Comparison of ENCODE assay signal across 9 cellular contexts in the genomic region with DNA sequence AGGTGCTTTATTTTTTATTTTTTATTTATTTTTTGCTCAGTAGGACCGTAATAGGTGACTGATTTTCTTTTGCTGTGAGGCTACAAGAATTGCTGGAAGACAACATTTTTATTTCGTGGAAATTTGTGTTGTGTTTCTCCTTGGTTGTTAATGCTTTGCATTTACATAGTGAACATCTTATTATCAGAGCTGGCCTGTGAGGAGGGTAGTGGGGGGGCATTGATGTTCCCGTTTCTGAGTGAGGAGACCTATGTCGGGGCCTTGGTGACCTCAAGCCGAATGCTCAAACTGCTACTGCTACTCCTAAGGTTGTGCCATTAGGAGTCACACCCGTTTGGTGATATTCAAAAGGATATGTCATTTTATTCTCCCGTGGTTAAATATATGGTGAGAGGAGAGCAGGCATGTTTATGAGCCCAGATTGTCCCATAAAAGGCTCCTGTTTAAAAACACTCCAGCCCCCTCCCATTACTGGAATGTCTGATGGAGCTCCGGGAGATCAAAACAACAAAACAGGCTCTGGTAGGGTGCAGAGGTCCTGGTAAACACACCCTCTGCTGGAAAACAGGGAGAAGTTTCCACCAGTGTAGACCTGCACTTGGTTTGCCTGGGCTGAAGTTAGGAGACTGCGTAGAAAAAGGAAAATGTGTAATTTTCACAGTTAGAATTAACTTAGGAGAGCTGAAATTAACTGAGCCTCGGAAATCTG. TPM values are rescaled to one million over a fixed set of nuclear protein-coding genes. Genes with fewer than 3 reads are reported as not detected.
DNase-seq lines count a peak whose midpoint lies in the region; ATAC-seq and TF ChIP-seq lines count a peak whose summit lies in the region.
"Had no signal": no experiment of that assay in that cellular context is flagged by ENCODE, and none has a peak within 500 bp of the region (broad histone marks: within the 10 kb centered on the region; RNA-seq: fewer than 3 reads in every experiment).

No MANE protein-coding gene starts in this region.

- peak overlapping the region in 4 of 5 experiments; percentile 66 to 90 (median 83) for H3K27ac Mint-ChIP-seq in brain

- H3K4me1 Mint-ChIP-seq in brain = peaks cover 28% of the 10 kb centered on the region

- CTCF ChIA-PET in AG04449 (lab: Yijun Ruan, JAX) (interaction anchor here (0.7 to 7.5 kb wide), 101 partner anchors 8 to 2000 kb away, joined by 3 to 196 read pairs (median 4); partner anchors contain the start of genes GSX2 and SCFD2), GM10248 (lab: Yijun Ruan, JAX) (interaction anchor here (0.7 to 7.1 kb wide), 69 partner anchors 9 to 1868 kb away, joined by 3 to 113 read pairs (median 5); no protein-coding TSS in a partner anchor)

- H3K27me3 Mint-ChIP-seq in brain = peaks cover 62% of the 10 kb centered on the region

- peak overlapping the region; percentile 93 for H3K4me3 ChIP-seq in AG04449 (ENCODE audit: low read depth, low read length)

- DNase-seq in AG04449 (ENCODE audit: low read depth, low spot score) = no peak
- peak; percentile 18 for DNase-seq in HuH-7.5 (ENCODE audit: low spot score)
- peak; percentile 35 for DNase-seq in myocyte (ENCODE audit: low read depth)
- DNase-seq in A172 (ENCODE audit: low spot score) = no peak
- no peak for DNase-seq in GM10248 (ENCODE audit: extremely low spot score)
- no peak for DNase-seq in NCI-H82 treated with DMSO at 0.1 percent for 48 hours (lab: John Stamatoyannopoulos, UW; ENCODE audit: unreplicated experiment)
- DNase-seq: NCI-H1105 had no signal

- peaks cover 4 to 12% (median 6%) of the 10 kb centered on the region in 5 experiments for H3K9me3 Mint-ChIP-seq in brain

- TF ChIP-seq CTCF in AG04449 (IDR thresholded peaks at IDR 0.05; ENCODE audit: insufficient read depth, low read length, missing control alignments) (peak; percentile 8), brain (conservative IDR thresholded peaks at IDR 0.05) (peak in 1 of 2 experiments; percentile 21), GM10248 (IDR thresholded peaks at IDR 0.05; ENCODE audit: control extremely low read depth, extremely low read depth, low read depth, missing control alignments) (no peak)

- H3K4me3 Mint-ChIP-seq in brain = peak overlapping the region; percentile 86 to 91 (median 89)

- H3K36me3 Mint-ChIP-seq in brain = no peaks in the 10 kb centered on the region

- POLR2A ChIA-PET in AG04449 (lab: Yijun Ruan, JAX) = interaction anchor here (0.6 to 4.1 kb wide), 6 partner anchors 176 to 758 kb away, joined by 3 to 20 read pairs (median 4); no protein-coding TSS in a partner anchor
- POLR2A ChIA-PET in GM10248 (lab: Yijun Ruan, JAX) = no interaction called here

- ATAC-seq in HG02623 (IDR thresholded peaks at IDR 0.05; ENCODE audit: unreplicated experiment) = no peak

RNA-seq across cellular contexts. Expression of gene PDGFRA, which starts 5.6 kb away (rescaled TPM):
- polyA plus RNA-seq in brain (ENCODE audit: insufficient read depth, low read depth, low replicate concordance) = 4.7 TPM
- total RNA-seq in myocyte = 2.1 and 4.3 TPM in 2 replicates
- 0.96 TPM for polyA plus RNA-seq in myocyte (2012)
- 0.05 and 0.10 TPM in 2 replicates for total RNA-seq in A172 (2014; rRNA removed; shearing (Covaris generic))

Comparison
In these comparisons a context has a peak if more than half of its experiments do, and no peak if none do; other contexts are left out.
1. DNase-seq: peak in HuH-7.5 (single experiment) and myocyte (single experiment); none in AG04449 (single experiment), A172 (single experiment), GM10248 (single experiment) and NCI-H82 treated with DMSO at 0.1 percent for 48 hours (single experiment).